Comparison of ENCODE assay signal across 1 cellular context in genomic region chr17:73378974-73379470, GRCh38.
TF ChIP-seq lines count a peak whose summit lies in the region.

No MANE protein-coding gene starts in this region.

TF ChIP-seq in IMR-90, 13 proteins besides CTCF, POLR2A, EP300 and RAD21 (continued from another document):
- TF ChIP-seq USF2 (IDR thresholded peaks at IDR 0.05; ENCODE audit: low read depth, low read length) (no peak), MAFK (IDR thresholded peaks at IDR 0.05; ENCODE audit: low read depth, low read length) (no peak), MAZ (IDR thresholded peaks at IDR 0.05; ENCODE audit: borderline replicate concordance, low read depth, low read length) (no peak), ELK1 (IDR thresholded peaks at IDR 0.05; ENCODE audit: borderline replicate concordance, low read depth, low read length) (no peak), CEBPB (IDR thresholded peaks at IDR 0.05; ENCODE audit: low read depth, low read length) (no peak), SMC3 (IDR thresholded peaks at IDR 0.05; ENCODE audit: low read depth, low read length) (no peak), CHD1 (IDR thresholded peaks at IDR 0.05; ENCODE audit: low read depth, low read length) (no peak), BHLHE40 (IDR thresholded peaks at IDR 0.05; ENCODE audit: low read depth, low read length) (no peak)
